In genomic region chr11:76282786-76283185, GRCh38 we compare ENCODE assay signal across 3 cellular contexts.
TF ChIP-seq lines count a peak whose summit lies in the region.

No MANE protein-coding gene starts in this region.

TF ChIP-seq in SK-N-SH, 30 proteins besides CTCF, POLR2A, EP300 and RAD21 (continued from another document):
- TF ChIP-seq MAX (IDR thresholded peaks at IDR 0.05; ENCODE audit: low read depth) (no peak), NRF1 (IDR thresholded peaks at IDR 0.05; ENCODE audit: low read depth, low read length) (no peak), MEF2A (IDR thresholded peaks at IDR 0.05; ENCODE audit: borderline replicate concordance, low read depth) (no peak), RXRA (IDR thresholded peaks at IDR 0.05; ENCODE audit: borderline replicate concordance, low read depth) (no peak)
TF ChIP-seq in SK-N-SH: peak in this region for 0.

TF ChIP-seq in SK-N-SH treated with all-trans-retinoic acid at 6 μM for 48 hours, 23 proteins besides CTCF, POLR2A, EP300 and RAD21 (continued from another document):
- TF ChIP-seq ZNF70 (CRISPR knock-in tag; IDR thresholded peaks at IDR 0.05) (no peak), POU6F1 (CRISPR knock-in tag; IDR thresholded peaks at IDR 0.05; ENCODE audit: borderline replicate concordance, low read depth) (no peak), GLIS3 (CRISPR knock-in tag; IDR thresholded peaks at IDR 0.05) (no peak), ZFP3 (CRISPR knock-in tag; IDR thresholded peaks at IDR 0.05) (no peak), ARNTL (CRISPR knock-in tag; IDR thresholded peaks at IDR 0.05; ENCODE audit: borderline replicate concordance, low read depth) (no peak), ZFP30 (CRISPR knock-in tag; IDR thresholded peaks at IDR 0.05) (no peak), TOX (CRISPR knock-in tag; IDR thresholded peaks at IDR 0.05; ENCODE audit: borderline replicate concordance) (no peak)

TF ChIP-seq in H1, 55 proteins besides CTCF, POLR2A, EP300 and RAD21 (continued from another document):
- TF ChIP-seq USF2 (IDR thresholded peaks at IDR 0.05; ENCODE audit: low read length) (no peak), SP2 (IDR thresholded peaks at IDR 0.05; ENCODE audit: low read length) (no peak), SP4 (IDR thresholded peaks at IDR 0.05; ENCODE audit: low read length) (no peak), KDM5A (IDR thresholded peaks at IDR 0.05; ENCODE audit: low read length) (no peak), NRF1 (IDR thresholded peaks at IDR 0.05; ENCODE audit: low read depth, low read length) (no peak), CREB1 (IDR thresholded peaks at IDR 0.05) (no peak), YY1 (IDR thresholded peaks at IDR 0.05; ENCODE audit: low read depth, low read length) (no peak), BACH1 (IDR thresholded peaks at IDR 0.05; ENCODE audit: low read length) (no peak), CHD7 (IDR thresholded peaks at IDR 0.05; ENCODE audit: insufficient replicate concordance, low read length) (no peak), TAF1 (IDR thresholded peaks at IDR 0.05; ENCODE audit: low read depth, low read length) (no peak), SIX5 (IDR thresholded peaks at IDR 0.05; ENCODE audit: low read depth, low read length) (no peak), SIN3A (conservative IDR thresholded peaks at IDR 0.05 in 1 of 2, IDR thresholded peaks at IDR 0.05 in 1 of 2; ENCODE audit: low read depth in 1 of 2, low read length in 2 of 2) (no peak)
